ENCODE assay signal across 26 cellular contexts in the genomic region with DNA sequence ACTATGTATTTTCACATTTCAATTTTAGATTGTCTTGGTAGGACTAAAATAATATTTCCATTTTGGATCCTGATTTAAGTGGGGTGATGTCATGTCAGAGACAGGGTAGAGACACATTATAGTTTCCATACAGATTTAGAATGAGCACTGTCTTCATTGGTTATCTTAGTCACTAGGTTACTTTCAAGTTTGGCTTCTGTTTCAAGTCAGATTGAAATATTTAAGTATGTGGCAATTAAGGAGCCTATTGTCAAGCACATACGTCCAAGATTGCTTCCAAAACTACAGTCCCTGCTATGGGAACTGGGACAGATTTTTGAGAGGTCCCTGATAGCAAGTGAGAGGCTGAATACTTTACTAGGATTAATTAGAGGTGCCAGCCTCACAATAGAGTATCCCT.
DNase-seq lines count a peak whose midpoint lies in the region; ATAC-seq, FAIRE-seq and TF ChIP-seq lines count a peak whose summit lies in the region.
"Had no signal": no experiment of that assay in that cellular context is flagged by ENCODE, and none has a peak within 500 bp of the region (broad histone marks: within the 10 kb centered on the region; RNA-seq: fewer than 3 reads in every experiment).

No MANE protein-coding gene starts in this region.

- BruUV-seq in IMR-90 (replicated peaks; lab: Mats Ljungman, UMichigan), result no TSS peak

- no peak overlapping the region for H4K8ac ChIP-seq in IMR-90 (ENCODE audit: low read depth in 2 of 2, low read length in 2 of 2)

- no peaks in the 10 kb centered on the region for H3K4me1 ChIP-seq in IMR-90 (ENCODE audit: control insufficient read depth, insufficient read depth, low read length)
- H3K4me1 ChIP-seq: Caco-2 had no signal

- in situ Hi-C loops in IMR-90 (cut with MboI; ENCODE audit: low sequenced_read_pairs), result no loop called here

- POLR2A ChIA-PET in IMR-90 (lab: Charles Lee; ENCODE audit: unreplicated experiment), result no interaction called here

- H3K4me3 ChIP-seq in IMR-90 (ENCODE audit: insufficient read depth, low read depth, low read length) (no peak overlapping the region), fibroblast of mammary gland (ENCODE audit: control insufficient read depth, low read depth, low read length) (no peak overlapping the region)
- H3K4me3 ChIP-seq: uterus had no signal

- TF ChIP-seq RAD21 in IMR-90 (IDR thresholded peaks at IDR 0.05; ENCODE audit: low read length), result no peak

- H4K5ac ChIP-seq in IMR-90 (ENCODE audit: low read depth, low read length), result no peak overlapping the region

- no peak overlapping the region for H2AFZ ChIP-seq in IMR-90 (replicated peaks; ENCODE audit: low read length, poor library complexity)

- DNase-seq in DMS 273 (lab: John Stamatoyannopoulos, UW; ENCODE audit: unreplicated experiment) (peak; percentile 10), DMS 273 treated with DMSO at 0.1 percent for 48 hours (lab: John Stamatoyannopoulos, UW) (no peak), GM12891 (ENCODE audit: insufficient read length, low spot score) (no peak), IMR-90 (peak; percentile 6), fibroblast of mammary gland (ENCODE audit: low read depth) (peak; percentile 9), nucleus accumbens (lab: John Stamatoyannopoulos, UW) (no peak)
- DNase-seq: 8988T; activated CD4-positive, alpha-beta T cell treated with anti-CD3 and anti-CD28 coated beads, Interleukin-2, amount 10 ng/mL, durations not matched to agents 24 days and 14 days; activated CD8-positive, alpha-beta memory T cell treated with anti-CD3 and anti-CD28 coated beads, Interleukin-2, amount 50 U/mL, for 4 hours; Caco-2; central memory CD4-positive, alpha-beta T cell; EL; HCEC 1CT; Kasumi-1; NCI-H524; OCI-M1; small intestine; stimulated activated CD4-positive, alpha-beta T cell treated with anti-CD3 and anti-CD28 coated beads, Interleukin-4, amount 100 ng/mL, for 24 hours; substantia nigra; SW 1271; uterus had no signal

- H2BK5ac ChIP-seq in IMR-90 (ENCODE audit: low read depth, low read length, poor library complexity, severe bottlenecking), result no peak overlapping the region

- H3K9ac ChIP-seq in IMR-90 (ENCODE audit: low read depth, low read length), result no peak overlapping the region

- dilution Hi-C loops in IMR-90 (cut with HindIII; ENCODE audit: low sequenced_read_pairs, unreplicated experiment), result no loop called here

- ATAC-seq in IMR-90 (ENCODE audit: low read depth) (no peak), HG02981 (IDR thresholded peaks at IDR 0.05; ENCODE audit: unreplicated experiment) (no peak), GM18498 (IDR thresholded peaks at IDR 0.05; ENCODE audit: unreplicated experiment) (no peak)
- ATAC-seq: Right ventricle myocardium inferior had no signal

- H3K23ac ChIP-seq in IMR-90 (ENCODE audit: low read depth, low read length), result no peak overlapping the region

- peaks cover 4 to 17% of the 10 kb centered on the region in 2 experiments; a peak in 3 of 4 replicates for H3K79me1 ChIP-seq in IMR-90 (ENCODE audit: low read depth in 1 of 2, low read length in 2 of 2)

- CTCF ChIA-PET in IMR-90 (lab: Yijun Ruan, JAX), result no interaction called here

- no peak overlapping the region for H2BK120ac ChIP-seq in IMR-90 (ENCODE audit: low read depth, low read length)

- no peak overlapping the region for H3K4ac ChIP-seq in IMR-90 (ENCODE audit: low read depth, low read length)

- no CpG with 5 or more reads among the region's 1 CpG for WGBS in IMR-90 (ENCODE audit: extremely low coverage in 2 of 2, insufficient read length in 1 of 2), 2 experiments

- no peak overlapping the region for H3K56ac ChIP-seq in IMR-90 (ENCODE audit: extremely low read depth, insufficient read depth, low read length)

- no peak overlapping the region for H2AK9ac ChIP-seq in IMR-90 (replicated peaks; ENCODE audit: low read depth, low read length, poor library complexity)

- no peak overlapping the region for H2AK5ac ChIP-seq in IMR-90 (ENCODE audit: low read depth, low read length)

- no peak overlapping the region for H2BK20ac ChIP-seq in IMR-90 (ENCODE audit: low read depth, low read length)

- H3K27me3 ChIP-seq in IMR-90 (ENCODE audit: control insufficient read depth, insufficient read depth, low read length), result no peaks in the 10 kb centered on the region
- H3K27me3 ChIP-seq: neutrophil, uterus had no signal

- intact Hi-C loops in IMR-90 (cut with micrococcal nuclease), result loop anchor here (10.0 kb wide), 2 partner anchors 81 to 171 kb away; partner anchors contain the start of gene BMPR2

- H4K91ac ChIP-seq in IMR-90 (ENCODE audit: insufficient read depth, low read depth, low read length), result no peak overlapping the region

- H2BK15ac ChIP-seq in IMR-90 (ENCODE audit: low read depth, low read length), result no peak overlapping the region

- TF ChIP-seq POLR2A in GM12891 (IDR thresholded peaks at IDR 0.05; ENCODE audit: low read depth, low read length) (no peak), IMR-90 (IDR thresholded peaks at IDR 0.05; ENCODE audit: low read depth, low read length) (no peak)

- peaks cover 8% of the 10 kb centered on the region for H3K36me3 ChIP-seq in IMR-90 (ENCODE audit: control insufficient read depth, insufficient read depth, low read length)
- H3K36me3 ChIP-seq: neutrophil, uterus had no signal

- H3K14ac ChIP-seq in IMR-90 (replicated peaks; ENCODE audit: low read depth, low read length), result no peak overlapping the region

- H3K27ac ChIP-seq in IMR-90 (ENCODE audit: insufficient read depth, low read length), result no peak overlapping the region
- H3K27ac ChIP-seq: neutrophil, uterus had no signal

- H3K9me1 ChIP-seq in IMR-90 (ENCODE audit: insufficient read depth, low read length), result no peaks in the 10 kb centered on the region; the same call in none of the 2 replicates

- H3K18ac ChIP-seq in IMR-90 (ENCODE audit: low read depth, low read length), result no peak overlapping the region

- no peak overlapping the region for H3K4me2 ChIP-seq in IMR-90 (ENCODE audit: low read depth, low read length)

- H4K20me1 ChIP-seq in IMR-90 (ENCODE audit: insufficient read depth, low read length), result no peaks in the 10 kb centered on the region; the same call in 1 of the 2 replicates

- no peak for TF ChIP-seq CTCF in IMR-90 (conservative IDR thresholded peaks at IDR 0.05; ENCODE audit: low read depth, low read length)
- no peak for TF ChIP-seq CTCF in fibroblast of mammary gland (conservative IDR thresholded peaks at IDR 0.05; ENCODE audit: control insufficient read depth, insufficient read depth, low read depth, low read length)

- H3K9me3 ChIP-seq in IMR-90 (ENCODE audit: control insufficient read depth, insufficient read depth, low read length), result no peaks in the 10 kb centered on the region
- H3K9me3 ChIP-seq: Caco-2, neutrophil, uterus had no signal

- FAIRE-seq in GM12891 (lab: Jason Lieb, UNC), result peak; percentile 47
- FAIRE-seq: GM19239, small intestine had no signal

TF ChIP-seq in GM12891, 5 proteins besides CTCF, POLR2A, EP300 and RAD21:
- TF ChIP-seq SPI1 (IDR thresholded peaks at IDR 0.05; ENCODE audit: low read depth, low read length) (no peak), POU2F2 (IDR thresholded peaks at IDR 0.05; ENCODE audit: low read depth, low read length) (no peak), PAX5 (IDR thresholded peaks at IDR 0.05; ENCODE audit: insufficient read depth, low read length, severe bottlenecking) (no peak), POLR2AphosphoS5 (IDR thresholded peaks at IDR 0.05; ENCODE audit: low read depth, low read length) (no peak), TAF1 (IDR thresholded peaks at IDR 0.05; ENCODE audit: low read depth, low read length) (no peak)
TF ChIP-seq in GM12891: peak in this region for 0.

TF ChIP-seq in IMR-90, 13 proteins besides CTCF, POLR2A, EP300 and RAD21:
- no peak for TF ChIP-seq BHLHE40 (IDR thresholded peaks at IDR 0.05; ENCODE audit: low read depth, low read length)
- TF ChIP-seq NFE2L2 (IDR thresholded peaks at IDR 0.05; ENCODE audit: low read depth, low read length), result no peak
- TF ChIP-seq MAZ (IDR thresholded peaks at IDR 0.05; ENCODE audit: borderline replicate concordance, low read depth, low read length), result no peak
- TF ChIP-seq, protein P1, sequence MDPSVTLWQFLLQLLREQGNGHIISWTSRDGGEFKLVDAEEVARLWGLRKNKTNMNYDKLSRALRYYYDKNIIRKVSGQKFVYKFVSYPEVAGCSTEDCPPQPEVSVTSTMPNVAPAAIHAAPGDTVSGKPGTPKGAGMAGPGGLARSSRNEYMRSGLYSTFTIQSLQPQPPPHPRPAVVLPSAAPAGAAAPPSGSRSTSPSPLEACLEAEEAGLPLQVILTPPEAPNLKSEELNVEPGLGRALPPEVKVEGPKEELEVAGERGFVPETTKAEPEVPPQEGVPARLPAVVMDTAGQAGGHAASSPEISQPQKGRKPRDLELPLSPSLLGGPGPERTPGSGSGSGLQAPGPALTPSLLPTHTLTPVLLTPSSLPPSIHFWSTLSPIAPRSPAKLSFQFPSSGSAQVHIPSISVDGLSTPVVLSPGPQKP (IDR thresholded peaks at IDR 0.05; ENCODE audit: borderline replicate concordance, low read depth, low read length), result no peak
- TF ChIP-seq RFX5 (IDR thresholded peaks at IDR 0.05; ENCODE audit: low read depth, low read length), result no peak
- TF ChIP-seq MXI1 (IDR thresholded peaks at IDR 0.05; ENCODE audit: borderline replicate concordance, low read depth, low read length), result no peak
- TF ChIP-seq CHD1 (IDR thresholded peaks at IDR 0.05; ENCODE audit: low read depth, low read length), result no peak

Comparison
In these comparisons a context has a peak if more than half of its experiments do, and no peak if none do; other contexts are left out.
1. DNase-seq: peak in DMS 273 (single experiment), IMR-90 (single experiment) and fibroblast of mammary gland (single experiment); none in DMS 273 treated with DMSO at 0.1 percent for 48 hours (single experiment), GM12891 (single experiment) and nucleus accumbens (0 of 56).